8 cellular contexts compared by ENCODE assay signal in the genomic region with DNA sequence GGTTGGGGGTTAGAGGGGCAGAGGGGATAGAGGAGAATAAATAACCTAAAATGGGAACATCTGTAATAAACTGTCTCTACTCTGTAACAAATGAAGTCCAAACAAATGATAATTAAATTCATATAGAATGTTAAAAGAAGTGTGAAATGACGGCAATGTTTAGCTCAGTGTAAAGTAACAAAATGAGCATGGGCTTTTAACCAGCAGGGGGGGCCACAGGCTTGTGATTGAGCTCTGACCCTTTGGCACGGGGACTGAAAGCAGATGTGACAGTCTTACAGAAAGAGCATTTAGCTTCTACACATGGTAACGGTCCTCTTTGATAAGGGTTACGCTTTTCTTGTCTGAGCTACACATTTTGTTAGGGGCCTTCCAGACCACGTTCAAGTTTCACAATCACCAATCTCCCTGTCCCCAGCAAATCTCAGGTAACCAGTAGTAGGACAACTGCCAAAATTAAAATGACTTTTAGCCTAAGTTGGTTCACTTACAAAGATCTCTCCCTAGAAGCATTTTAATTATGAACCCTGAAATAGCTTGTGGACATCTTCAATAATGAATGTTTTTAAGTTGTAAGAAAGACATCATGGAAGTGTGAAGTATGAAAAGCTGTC.
DNase-seq lines count a peak whose midpoint lies in the region; ATAC-seq and FAIRE-seq lines count a peak whose summit lies in the region.

No MANE protein-coding gene starts in this region.

- 0 out of 2 replicates have a peak overlapping the region, but pooled peaks have one; percentile 23 for H2AFZ ChIP-seq in Karpas-422 (ENCODE audit: low read length)

- H4K20me1 ChIP-seq in Karpas-422 (ENCODE audit: insufficient read depth, low read depth, low read length), result no peaks in the 10 kb centered on the region

- H3K4me1 ChIP-seq in Karpas-422 (ENCODE audit: low read length) (no peaks in the 10 kb centered on the region), adipocyte (ENCODE audit: control insufficient read depth, insufficient read depth, low read length) (no peaks in the 10 kb centered on the region), small intestine (ENCODE audit: control insufficient read depth in 2 of 2, insufficient read depth in 1 of 2, low read depth in 1 of 2, low read length in 1 of 2) (no peaks in the 10 kb centered on the region)

- no peak overlapping the region for H3K4me3 ChIP-seq in Karpas-422 (ENCODE audit: low read length)
- no peak overlapping the region for H3K4me3 ChIP-seq in adipocyte (ENCODE audit: low read length)
- no peak overlapping the region for H3K4me3 ChIP-seq in small intestine (ENCODE audit: low read depth in 1 of 2, low read length in 2 of 2)

- 3 to 12% (median 7%) methylated on average over 5 of the region's 5 CpGs for WGBS in small intestine, 3 donors

- ATAC-seq in GM21576 (IDR thresholded peaks at IDR 0.05; ENCODE audit: unreplicated experiment) (peak; percentile 90), GM18519 (IDR thresholded peaks at IDR 0.05; ENCODE audit: low FRiP score, unreplicated experiment) (no peak)

- H3K36me3 ChIP-seq in Karpas-422 (ENCODE audit: insufficient read depth, low read length) (no peaks in the 10 kb centered on the region), adipocyte (ENCODE audit: control insufficient read depth, insufficient read depth, low read length, severe bottlenecking) (no peaks in the 10 kb centered on the region), small intestine (ENCODE audit: control insufficient read depth in 2 of 2, insufficient read depth in 2 of 2, low read length in 2 of 2) (no peaks in the 10 kb centered on the region)

- DNase-seq in Karpas-422, result peak; percentile 87
- peak; percentile 63 for DNase-seq in RKO (ENCODE audit: low spot score)
- DNase-seq in adipocyte (ENCODE audit: low read depth), result peak; percentile 25
- peak; percentile 0 for DNase-seq in hepatic stellate cell (ENCODE audit: low spot score)
- DNase-seq in small intestine, result peak; percentile 33

- H3K4me2 ChIP-seq in Karpas-422 (ENCODE audit: low read depth, low read length, poor library complexity, severe bottlenecking), result no peak overlapping the region

- H3K9me2 ChIP-seq in Karpas-422 (replicated peaks; ENCODE audit: insufficient read depth, low read length), result no peaks in the 10 kb centered on the region

- H3K79me2 ChIP-seq in Karpas-422 (ENCODE audit: low read length), result no peaks in the 10 kb centered on the region

- H3K27me3 ChIP-seq in Karpas-422 (ENCODE audit: low read length), result no peaks in the 10 kb centered on the region
- no peaks in the 10 kb centered on the region for H3K27me3 ChIP-seq in adipocyte (replicated peaks; ENCODE audit: control insufficient read depth, insufficient read depth, low read length)
- H3K27me3 ChIP-seq in small intestine (ENCODE audit: control insufficient read depth in 2 of 2, insufficient read depth in 2 of 2, low read length in 2 of 2), result no peaks in the 10 kb centered on the region

- FAIRE-seq in G401.6 (lab: Jason Lieb, UNC), result peak; percentile 27
- no peak for FAIRE-seq in small intestine (lab: Jason Lieb, UNC)

- no peak overlapping the region for H3K9ac ChIP-seq in Karpas-422 (ENCODE audit: low read length)
- H3K9ac ChIP-seq in adipocyte (ENCODE audit: low read length), result no peak overlapping the region

- H3K9me3 ChIP-seq in Karpas-422 (ENCODE audit: low read length) (no peaks in the 10 kb centered on the region), adipocyte (ENCODE audit: control insufficient read depth, low read length) (no peaks in the 10 kb centered on the region), small intestine (ENCODE audit: control insufficient read depth, low read depth) (no peaks in the 10 kb centered on the region)

- H3K27ac ChIP-seq in Karpas-422 (ENCODE audit: low read length) (no peak overlapping the region), small intestine (ENCODE audit: low read depth in 1 of 2, low read length in 1 of 2) (no peak overlapping the region)

Comparison
In these comparisons a context has a peak if more than half of its experiments do, and no peak if none do; other contexts are left out.
1. DNase-seq: peak in every context shown above with its lines; median percentile 87 in Karpas-422; 63 in RKO; 33 in small intestine; 25 in adipocyte; 0 in hepatic stellate cell.